27 cellular contexts compared by ENCODE assay signal in the genomic region with DNA sequence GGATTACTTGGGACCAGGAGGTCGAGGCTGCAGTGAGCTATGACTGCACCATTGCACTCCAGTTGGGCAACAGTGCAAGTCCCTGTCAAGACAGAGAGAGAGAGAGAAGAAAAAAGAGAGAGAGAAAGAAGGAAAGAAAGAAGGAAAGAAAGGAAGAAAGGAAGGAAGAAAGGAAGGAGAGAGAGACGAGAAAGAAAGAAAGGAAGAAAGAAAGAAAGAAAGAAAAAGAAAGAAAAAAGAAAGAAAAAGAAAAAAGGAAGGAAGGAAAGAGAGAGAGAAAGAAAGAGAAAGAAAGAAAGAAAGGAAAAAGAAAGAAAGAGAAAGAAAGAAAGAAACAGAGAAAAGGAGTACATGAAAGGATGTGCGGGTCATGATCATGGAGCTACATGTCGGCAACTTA.
"Had no signal": no experiment of that assay in that cellular context is flagged by ENCODE, and none has a peak within 500 bp of the region (broad histone marks: within the 10 kb centered on the region; RNA-seq: fewer than 3 reads in every experiment).

No MANE protein-coding gene starts in this region.

- ATAC-seq: natural killer cell; psoas muscle; right cardiac atrium; right lobe of liver; stimulated activated effector memory CD8-positive, alpha-beta T cell treated with anti-CD3 and anti-CD28 coated beads, Interleukin-12 subunit alpha, Interleukin-12 subunit beta, amount 100 ng/mL, for 72 hours; stimulated activated naive B cell treated with anti-CD40 and anti-IgM and Interleukin-4, amounts not matched to agents 10 μg/mL and 1 μg/mL and 100 μg/mL, for 72 hours had no signal

- H3K27ac ChIP-seq: neural progenitor cell, ovary, parathyroid adenoma, psoas muscle, right lobe of liver, sigmoid colon, stomach, thoracic aorta, thyroid gland, tibial nerve, upper lobe of left lung, vagina had no signal

- H3K4me3 ChIP-seq: neural progenitor cell, ovary, psoas muscle, right lobe of liver, sigmoid colon, stomach, thoracic aorta, thyroid gland, tibial nerve, upper lobe of left lung, vagina had no signal

- H2AFZ ChIP-seq: neural progenitor cell, parathyroid adenoma had no signal

- DNase-seq: natural killer cell; occipital lobe; ovary; psoas muscle; right cardiac atrium; right lobe of liver; sigmoid colon; small intestine; stimulated activated CD4-positive, alpha-beta T cell treated with anti-CD3 and anti-CD28 coated beads, Interleukin-15, amount 100 ng/mL, for 24 hours; stimulated activated CD4-positive, alpha-beta T cell treated with anti-CD3 and anti-CD28 coated beads, Interleukin-2, amount 100 ng/mL, for 24 hours; stimulated activated CD4-positive, alpha-beta T cell treated with anti-CD3 and anti-CD28 coated beads, Interleukin-2, amount 100 ng/mL, for 48 hours; stimulated activated CD4-positive, alpha-beta T cell treated with anti-CD3 and anti-CD28 coated beads, Interleukin-4, amount 100 ng/mL, for 24 hours; stimulated activated naive B cell treated with anti-CD40 and anti-IgM and Interleukin-4, amounts not matched to agents 10 μg/mL and 1 μg/mL and 100 μg/mL, for 72 hours; stimulated activated naive CD4-positive, alpha-beta T cell treated with Interleukin-2 at 50 U/mL for 16 hours; stomach; thyroid gland; upper lobe of left lung had no signal

- H3K9ac ChIP-seq: neural progenitor cell, parathyroid adenoma had no signal

- H3K4me3 Mint-ChIP-seq: natural killer cell; nephron; neural progenitor cell; stimulated activated effector memory CD8-positive, alpha-beta T cell treated with anti-CD3 and anti-CD28 coated beads, Interleukin-12 subunit alpha, Interleukin-12 subunit beta, amount 100 ng/mL, for 72 hours; stimulated activated naive B cell treated with anti-CD40 and anti-IgM and Interleukin-4, amounts not matched to agents 10 μg/mL and 1 μg/mL and 100 μg/mL, for 72 hours; stimulated activated naive CD8-positive, alpha-beta T cell treated with anti-CD3 and anti-CD28 coated beads, Interleukin-15, Interleukin-2, amounts not matched to agents 100 ng/mL and 50 ng/mL, for 24 hours had no signal

- H3K27ac Mint-ChIP-seq: natural killer cell; nephron; neural progenitor cell; progenitor cell of endocrine pancreas; stimulated activated effector memory CD8-positive, alpha-beta T cell treated with anti-CD3 and anti-CD28 coated beads, Interleukin-12 subunit alpha, Interleukin-12 subunit beta, amount 100 ng/mL, for 72 hours; stimulated activated naive B cell treated with anti-CD40 and anti-IgM and Interleukin-4, amounts not matched to agents 10 μg/mL and 1 μg/mL and 100 μg/mL, for 72 hours; stimulated activated naive CD8-positive, alpha-beta T cell treated with anti-CD3 and anti-CD28 coated beads, Interleukin-15, Interleukin-2, amounts not matched to agents 100 ng/mL and 50 ng/mL, for 24 hours had no signal

- H3K4me2 ChIP-seq: neural progenitor cell had no signal

- H3K4me1 ChIP-seq: neural progenitor cell, psoas muscle, right lobe of liver, sigmoid colon, stomach, tibial nerve, upper lobe of left lung, vagina had no signal

- H3K27me3 ChIP-seq: neural progenitor cell, ovary, right lobe of liver, sigmoid colon, stomach, thyroid gland, tibial nerve, upper lobe of left lung, vagina had no signal

- H3K36me3 ChIP-seq: neural progenitor cell, ovary, right lobe of liver, sigmoid colon, thoracic aorta, tibial nerve, vagina had no signal

- H3K9me3 ChIP-seq: ovary, psoas muscle, right lobe of liver, sigmoid colon, stomach, thoracic aorta, thyroid gland, tibial nerve, upper lobe of left lung, vagina had no signal

- H3K27me3 Mint-ChIP-seq: progenitor cell of endocrine pancreas; stimulated activated naive CD8-positive, alpha-beta T cell treated with anti-CD3 and anti-CD28 coated beads, Interleukin-15, Interleukin-2, amounts not matched to agents 100 ng/mL and 50 ng/mL, for 24 hours had no signal

- H3K36me3 Mint-ChIP-seq: natural killer cell; neural progenitor cell; stimulated activated effector memory CD8-positive, alpha-beta T cell treated with anti-CD3 and anti-CD28 coated beads, Interleukin-12 subunit alpha, Interleukin-12 subunit beta, amount 100 ng/mL, for 72 hours; stimulated activated naive B cell treated with anti-CD40 and anti-IgM and Interleukin-4, amounts not matched to agents 10 μg/mL and 1 μg/mL and 100 μg/mL, for 72 hours had no signal

- H3K4me1 Mint-ChIP-seq: natural killer cell; nephron; neural progenitor cell; stimulated activated effector memory CD8-positive, alpha-beta T cell treated with anti-CD3 and anti-CD28 coated beads, Interleukin-12 subunit alpha, Interleukin-12 subunit beta, amount 100 ng/mL, for 72 hours; stimulated activated naive B cell treated with anti-CD40 and anti-IgM and Interleukin-4, amounts not matched to agents 10 μg/mL and 1 μg/mL and 100 μg/mL, for 72 hours had no signal

- FAIRE-seq: small intestine, urothelium cell line had no signal

- H3K9me3 Mint-ChIP-seq: neural progenitor cell; stimulated activated effector memory CD8-positive, alpha-beta T cell treated with anti-CD3 and anti-CD28 coated beads, Interleukin-12 subunit alpha, Interleukin-12 subunit beta, amount 100 ng/mL, for 72 hours; stimulated activated naive B cell treated with anti-CD40 and anti-IgM and Interleukin-4, amounts not matched to agents 10 μg/mL and 1 μg/mL and 100 μg/mL, for 72 hours; stimulated activated naive CD8-positive, alpha-beta T cell treated with anti-CD3 and anti-CD28 coated beads, Interleukin-15, Interleukin-2, amounts not matched to agents 100 ng/mL and 50 ng/mL, for 24 hours had no signal
